In the genomic region with DNA sequence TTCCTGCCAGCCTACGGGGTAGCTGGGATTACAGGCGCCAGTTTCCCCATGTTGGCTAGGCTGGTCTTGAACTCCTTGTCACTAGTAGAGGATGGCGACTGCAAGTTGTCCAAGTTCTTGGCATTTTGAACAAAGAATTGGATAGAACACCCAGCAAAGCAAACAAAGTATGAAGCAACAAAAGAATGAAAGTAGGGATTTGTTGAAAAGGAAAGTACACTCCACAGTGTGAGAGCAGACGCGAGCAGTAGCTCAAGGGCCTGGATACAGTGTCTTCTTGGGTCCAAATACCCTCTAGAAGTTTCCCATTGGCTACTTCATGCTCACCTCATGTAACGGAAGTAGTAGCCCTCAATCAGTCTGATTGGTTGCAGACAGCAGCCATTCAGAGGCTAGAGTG, we compare ENCODE assay signal across 39 cellular contexts.
"Had no signal": no experiment of that assay in that cellular context is flagged by ENCODE, and none has a peak within 500 bp of the region (broad histone marks: within the 10 kb centered on the region; RNA-seq: fewer than 3 reads in every experiment).

No MANE protein-coding gene starts in this region.

- H3K4me3 ChIP-seq: ascending aorta, cardiac muscle cell had no signal

- H3K27me3 ChIP-seq: ascending aorta, cardiac muscle cell had no signal

- H3K9me3 ChIP-seq: ascending aorta had no signal

- DNase-seq: activated CD4-positive, alpha-beta memory T cell treated with anti-CD3 and anti-CD28 coated beads, Interleukin-2, amount 10 ng/mL, durations not matched to agents 7 days and 5 days; activated CD4-positive, alpha-beta T cell treated with anti-CD3 and anti-CD28 coated beads for 1 hour; activated CD4-positive, alpha-beta T cell treated with anti-CD3 and anti-CD28 coated beads for 36 hours; activated CD4-positive, alpha-beta T cell treated with anti-CD3 and anti-CD28 coated beads for 48 hours; activated CD4-positive, alpha-beta T cell treated with anti-CD3 and anti-CD28 coated beads, Interleukin-2, amount 10 ng/mL, durations not matched to agents 7 days and 5 days; activated CD4-positive, alpha-beta T cell treated with anti-CD3 and anti-CD28 coated beads, Interleukin-2, amount 50 U/mL, for 48 hours; activated CD4-positive, CD25-positive, alpha-beta regulatory T cell; activated CD8-positive, alpha-beta memory T cell treated with anti-CD3 and anti-CD28 coated beads for 24 hours; activated CD8-positive, alpha-beta memory T cell treated with anti-CD3 and anti-CD28 coated beads, Interleukin-2, amount 10 ng/mL, durations not matched to agents 7 days and 5 days; activated CD8-positive, alpha-beta memory T cell treated with anti-CD3 and anti-CD28 coated beads, Interleukin-2, amount 50 U/mL, for 48 hours; activated CD8-positive, alpha-beta T cell treated with anti-CD3 and anti-CD28 coated beads, Interleukin-2, amount 10 ng/mL, durations not matched to agents 7 days and 5 days; activated effector memory CD4-positive, alpha-beta T cell treated with Interleukin-2 at 50 U/mL for 16 hours; activated gamma-delta T cell; activated naive CD4-positive, alpha-beta T cell treated with anti-CD3 and anti-CD28 coated beads, Interleukin-2, amount 10 ng/mL, durations not matched to agents 7 days and 5 days; activated naive CD4-positive, alpha-beta T cell treated with Interleukin-2 at 50 U/mL for 16 hours; activated naive CD8-positive, alpha-beta T cell treated with anti-CD3 and anti-CD28 coated beads, Interleukin-2, amount 10 ng/mL, durations not matched to agents 7 days and 5 days; activated naive CD8-positive, alpha-beta T cell treated with anti-CD3 and anti-CD28 coated beads, Interleukin-2, amount 50 U/mL, for 24 hours; activated T-cell treated with anti-CD3 and anti-CD28 coated beads, Interleukin-2, amount 50 U/mL, for 24 hours; activated T-cell treated with anti-CD3 and anti-CD28 coated beads, Interleukin-2, amount 50 U/mL, for 48 hours; amygdala; anterior cingulate cortex; caudate nucleus; cerebellar nuclear complex; T-helper 1 cell; T-helper 2 cell; T-helper 9 cell; WERI-Rb-1 had no signal

- H3K36me3 Mint-ChIP-seq: activated CD8-positive, alpha-beta memory T cell treated with anti-CD3 and anti-CD28 coated beads, Interleukin-2, amount 10 ng/mL, durations not matched to agents 7 days and 5 days; activated naive CD4-positive, alpha-beta T cell treated with anti-CD3 and anti-CD28 coated beads, Interleukin-2, amount 10 ng/mL, durations not matched to agents 7 days and 5 days; activated naive CD4-positive, alpha-beta T cell treated with anti-CD3 and anti-CD28 coated beads, Interleukin-2, amount 50 U/mL, for 24 hours; activated naive CD8-positive, alpha-beta T cell; activated naive CD8-positive, alpha-beta T cell treated with anti-CD3 and anti-CD28 coated beads, Interleukin-2, amount 10 ng/mL, durations not matched to agents 7 days and 5 days; brain; WTC11 had no signal

- H3K4me3 Mint-ChIP-seq: activated CD4-positive, alpha-beta memory T cell treated with anti-CD3 and anti-CD28 coated beads, Interleukin-2, amount 10 ng/mL, durations not matched to agents 7 days and 5 days; activated CD4-positive, alpha-beta T cell treated with anti-CD3 and anti-CD28 coated beads for 36 hours; activated CD4-positive, alpha-beta T cell treated with anti-CD3 and anti-CD28 coated beads, Interleukin-2, amount 10 ng/mL, durations not matched to agents 7 days and 5 days; activated CD8-positive, alpha-beta memory T cell treated with anti-CD3 and anti-CD28 coated beads, Interleukin-2, amount 10 ng/mL, durations not matched to agents 7 days and 5 days; activated CD8-positive, alpha-beta T cell treated with anti-CD3 and anti-CD28 coated beads, Interleukin-2, amount 10 ng/mL, durations not matched to agents 7 days and 5 days; activated naive CD4-positive, alpha-beta T cell treated with anti-CD3 and anti-CD28 coated beads, Interleukin-2, amount 10 ng/mL, durations not matched to agents 7 days and 5 days; activated naive CD4-positive, alpha-beta T cell treated with anti-CD3 and anti-CD28 coated beads, Interleukin-2, amount 50 U/mL, for 24 hours; activated naive CD8-positive, alpha-beta T cell; activated naive CD8-positive, alpha-beta T cell treated with anti-CD3 and anti-CD28 coated beads, Interleukin-2, amount 10 ng/mL, durations not matched to agents 7 days and 5 days; activated naive CD8-positive, alpha-beta T cell treated with anti-CD3 and anti-CD28 coated beads, Interleukin-2, amount 50 U/mL, for 24 hours; activated T-cell treated with anti-CD3 and anti-CD28 coated beads, Interleukin-2, amount 50 U/mL, for 24 hours; brain; central memory CD8-positive, alpha-beta T cell; T-helper 1 cell treated with Interleukin-12 subunit alpha and Interleukin-12 subunit beta and Interleukin-4 antibody, amounts not matched to agents 30 μg/mL and 1 μg/mL, for 36 hours; T-helper 2 cell treated with Interferon-gamma antibody and Interleukin-4, amounts not matched to agents 5 μg/mL and 100 μg/mL, for 36 hours; WTC11 had no signal

- H3K27me3 Mint-ChIP-seq: activated CD4-positive, alpha-beta memory T cell treated with anti-CD3 and anti-CD28 coated beads, Interleukin-2, amount 10 ng/mL, durations not matched to agents 7 days and 5 days; activated CD4-positive, alpha-beta T cell treated with anti-CD3 and anti-CD28 coated beads for 36 hours; activated CD4-positive, alpha-beta T cell treated with anti-CD3 and anti-CD28 coated beads, Interleukin-2, amount 10 ng/mL, durations not matched to agents 7 days and 5 days; activated CD8-positive, alpha-beta memory T cell treated with anti-CD3 and anti-CD28 coated beads, Interleukin-2, amount 10 ng/mL, durations not matched to agents 7 days and 5 days; activated naive CD4-positive, alpha-beta T cell treated with anti-CD3 and anti-CD28 coated beads, Interleukin-2, amount 10 ng/mL, durations not matched to agents 7 days and 5 days; activated naive CD4-positive, alpha-beta T cell treated with anti-CD3 and anti-CD28 coated beads, Interleukin-2, amount 50 U/mL, for 24 hours; activated naive CD8-positive, alpha-beta T cell treated with anti-CD3 and anti-CD28 coated beads, Interleukin-2, amount 10 ng/mL, durations not matched to agents 7 days and 5 days; activated T-cell treated with anti-CD3 and anti-CD28 coated beads, Interleukin-2, amount 50 U/mL, for 24 hours; brain; central memory CD8-positive, alpha-beta T cell had no signal

- H3K27ac ChIP-seq: ascending aorta, cardiac muscle cell, WERI-Rb-1 had no signal

- H3K4me1 Mint-ChIP-seq: activated CD4-positive, alpha-beta memory T cell treated with anti-CD3 and anti-CD28 coated beads, Interleukin-2, amount 10 ng/mL, durations not matched to agents 7 days and 5 days; activated CD4-positive, alpha-beta T cell treated with anti-CD3 and anti-CD28 coated beads for 36 hours; activated CD4-positive, alpha-beta T cell treated with anti-CD3 and anti-CD28 coated beads, Interleukin-2, amount 10 ng/mL, durations not matched to agents 7 days and 5 days; activated CD8-positive, alpha-beta memory T cell treated with anti-CD3 and anti-CD28 coated beads, Interleukin-2, amount 10 ng/mL, durations not matched to agents 7 days and 5 days; activated naive CD4-positive, alpha-beta T cell treated with anti-CD3 and anti-CD28 coated beads, Interleukin-2, amount 10 ng/mL, durations not matched to agents 7 days and 5 days; activated naive CD4-positive, alpha-beta T cell treated with anti-CD3 and anti-CD28 coated beads, Interleukin-2, amount 50 U/mL, for 24 hours; activated naive CD8-positive, alpha-beta T cell treated with anti-CD3 and anti-CD28 coated beads, Interleukin-2, amount 10 ng/mL, durations not matched to agents 7 days and 5 days; activated naive CD8-positive, alpha-beta T cell treated with anti-CD3 and anti-CD28 coated beads, Interleukin-2, amount 50 U/mL, for 24 hours; brain; central memory CD8-positive, alpha-beta T cell; WTC11 had no signal

- ATAC-seq: activated CD4-positive, alpha-beta T cell treated with anti-CD3 and anti-CD28 coated beads for 36 hours; activated CD4-positive, CD25-positive, alpha-beta regulatory T cell treated with anti-CD3 and anti-CD28 coated beads, Interleukin-2, amount 50 U/mL, for 24 hours; activated CD8-positive, alpha-beta memory T cell treated with anti-CD3 and anti-CD28 coated beads, Interleukin-2, amount 10 ng/mL, durations not matched to agents 7 days and 5 days; activated CD8-positive, alpha-beta T cell treated with anti-CD3 and anti-CD28 coated beads, Interleukin-2, amount 10 ng/mL, durations not matched to agents 7 days and 5 days; activated naive CD8-positive, alpha-beta T cell treated with anti-CD3 and anti-CD28 coated beads, Interleukin-2, amount 50 U/mL, for 24 hours; WTC11 had no signal

- H3K36me3 ChIP-seq: ascending aorta, cardiac muscle cell, WERI-Rb-1 had no signal

- H3K27ac Mint-ChIP-seq: activated CD4-positive, alpha-beta memory T cell treated with anti-CD3 and anti-CD28 coated beads, Interleukin-2, amount 10 ng/mL, durations not matched to agents 7 days and 5 days; activated CD4-positive, alpha-beta T cell treated with anti-CD3 and anti-CD28 coated beads for 36 hours; activated CD4-positive, alpha-beta T cell treated with anti-CD3 and anti-CD28 coated beads, Interleukin-2, amount 10 ng/mL, durations not matched to agents 7 days and 5 days; activated CD8-positive, alpha-beta memory T cell treated with anti-CD3 and anti-CD28 coated beads, Interleukin-2, amount 10 ng/mL, durations not matched to agents 7 days and 5 days; activated CD8-positive, alpha-beta T cell treated with anti-CD3 and anti-CD28 coated beads, Interleukin-2, amount 10 ng/mL, durations not matched to agents 7 days and 5 days; activated naive CD4-positive, alpha-beta T cell treated with anti-CD3 and anti-CD28 coated beads, Interleukin-2, amount 10 ng/mL, durations not matched to agents 7 days and 5 days; activated naive CD4-positive, alpha-beta T cell treated with anti-CD3 and anti-CD28 coated beads, Interleukin-2, amount 50 U/mL, for 24 hours; activated naive CD8-positive, alpha-beta T cell; activated naive CD8-positive, alpha-beta T cell treated with anti-CD3 and anti-CD28 coated beads, Interleukin-2, amount 10 ng/mL, durations not matched to agents 7 days and 5 days; activated naive CD8-positive, alpha-beta T cell treated with anti-CD3 and anti-CD28 coated beads, Interleukin-2, amount 50 U/mL, for 24 hours; activated T-cell treated with anti-CD3 and anti-CD28 coated beads, Interleukin-2, amount 50 U/mL, for 24 hours; activated T-helper 2 cell treated with anti-CD3 and anti-CD28 coated beads, Interferon-gamma antibody, Interleukin-2, Interleukin-4, amounts not matched to agents 10 μg/mL and 5 μg/mL and 100 μg/mL, durations not matched to agents 14 hours and 24 hours and 36 hours; brain; T-helper 1 cell treated with Interleukin-12 subunit alpha and Interleukin-12 subunit beta and Interleukin-4 antibody, amounts not matched to agents 30 μg/mL and 1 μg/mL, for 36 hours; T-helper 2 cell treated with Interferon-gamma antibody and Interleukin-4, amounts not matched to agents 5 μg/mL and 100 μg/mL, for 36 hours; WTC11 had no signal

- H3K9me3 Mint-ChIP-seq: activated naive CD4-positive, alpha-beta T cell treated with anti-CD3 and anti-CD28 coated beads, Interleukin-2, amount 10 ng/mL, durations not matched to agents 7 days and 5 days; activated naive CD4-positive, alpha-beta T cell treated with anti-CD3 and anti-CD28 coated beads, Interleukin-2, amount 50 U/mL, for 24 hours; activated T-cell treated with anti-CD3 and anti-CD28 coated beads, Interleukin-2, amount 50 U/mL, for 24 hours; activated T-helper 2 cell treated with anti-CD3 and anti-CD28 coated beads, Interferon-gamma antibody, Interleukin-2, Interleukin-4, amounts not matched to agents 10 μg/mL and 5 μg/mL and 100 μg/mL, durations not matched to agents 14 hours and 24 hours and 36 hours; central memory CD8-positive, alpha-beta T cell; T-helper 1 cell treated with Interleukin-12 subunit alpha and Interleukin-12 subunit beta and Interleukin-4 antibody, amounts not matched to agents 30 μg/mL and 1 μg/mL, for 36 hours; T-helper 2 cell treated with Interferon-gamma antibody and Interleukin-4, amounts not matched to agents 5 μg/mL and 100 μg/mL, for 36 hours had no signal

- H3K4me1 ChIP-seq: ascending aorta had no signal

- FAIRE-seq: bronchial epithelial cell had no signal
